1 cellular context compared by ENCODE assay signal in the genomic region with DNA sequence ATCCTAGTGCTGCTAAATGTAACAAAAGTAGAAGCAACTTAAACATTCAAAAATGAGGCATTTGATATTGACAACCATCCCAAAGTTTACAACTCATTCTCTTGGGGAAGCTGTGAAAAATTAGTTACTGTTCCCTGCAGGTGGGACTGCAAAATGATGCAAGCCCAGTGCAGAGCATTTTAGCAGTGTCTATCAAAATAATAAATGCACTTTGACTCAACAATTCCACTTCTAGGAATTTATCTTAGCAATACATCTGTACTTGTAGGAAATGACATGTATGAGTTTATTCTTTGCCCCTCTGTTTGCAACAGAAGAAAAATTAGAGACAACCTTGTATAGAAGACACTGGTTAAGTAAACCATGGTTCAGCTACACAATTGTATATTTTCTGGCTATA.
TF ChIP-seq lines count a peak whose summit lies in the region.

No MANE protein-coding gene starts in this region.

TF ChIP-seq in K562, 482 proteins besides CTCF, POLR2A, EP300 and RAD21 (continued from another document and continues in another):
- TF ChIP-seq PTTG1 (tag; IDR thresholded peaks at IDR 0.05; ENCODE audit: low read depth), result no peak
- TF ChIP-seq DPF2 (IDR thresholded peaks at IDR 0.05), result peak; percentile 57; the same call in 1 of the 2 replicates
- no peak for TF ChIP-seq ZNF589 (CRISPR knock-in tag; IDR thresholded peaks at IDR 0.05; ENCODE audit: low read depth)
- TF ChIP-seq ELF4 (CRISPR knock-in tag; IDR thresholded peaks at IDR 0.05), result no peak
- no peak for TF ChIP-seq SIN3B (IDR thresholded peaks at IDR 0.05; ENCODE audit: low read depth)
- TF ChIP-seq, protein P1, sequence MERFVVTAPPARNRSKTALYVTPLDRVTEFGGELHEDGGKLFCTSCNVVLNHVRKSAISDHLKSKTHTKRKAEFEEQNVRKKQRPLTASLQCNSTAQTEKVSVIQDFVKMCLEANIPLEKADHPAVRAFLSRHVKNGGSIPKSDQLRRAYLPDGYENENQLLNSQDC (CRISPR knock-in tag; IDR thresholded peaks at IDR 0.05), result no peak
- TF ChIP-seq, protein P2, sequence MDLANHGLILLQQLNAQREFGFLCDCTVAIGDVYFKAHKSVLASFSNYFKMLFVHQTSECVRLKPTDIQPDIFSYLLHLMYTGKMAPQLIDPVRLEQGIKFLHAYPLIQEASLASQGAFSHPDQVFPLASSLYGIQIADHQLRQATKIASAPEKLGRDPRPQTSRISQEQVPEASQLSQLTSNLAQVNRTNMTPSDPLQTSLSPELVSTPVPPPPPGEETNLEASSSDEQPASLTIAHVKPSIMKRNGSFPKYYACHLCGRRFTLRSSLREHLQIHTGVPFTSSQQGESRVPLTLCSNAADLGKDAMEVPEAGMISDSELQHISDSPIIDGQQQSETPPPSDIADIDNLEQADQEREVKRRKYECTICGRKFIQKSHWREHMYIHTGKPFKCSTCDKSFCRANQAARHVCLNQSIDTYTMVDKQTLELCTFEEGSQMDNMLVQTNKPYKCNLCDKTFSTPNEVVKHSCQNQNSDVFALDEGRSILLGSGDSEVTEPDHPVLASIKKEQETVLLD (IDR thresholded peaks at IDR 0.05), result no peak
- 0 out of 2 replicates have a peak, but pooled peaks have one; percentile 62 for TF ChIP-seq JUN (IDR thresholded peaks at IDR 0.05; ENCODE audit: borderline replicate concordance, low read depth, low read length)
- TF ChIP-seq JUN (CRISPR knock-in tag; IDR thresholded peaks at IDR 0.05; ENCODE audit: borderline replicate concordance), result no peak
- TF ChIP-seq, protein P3, sequence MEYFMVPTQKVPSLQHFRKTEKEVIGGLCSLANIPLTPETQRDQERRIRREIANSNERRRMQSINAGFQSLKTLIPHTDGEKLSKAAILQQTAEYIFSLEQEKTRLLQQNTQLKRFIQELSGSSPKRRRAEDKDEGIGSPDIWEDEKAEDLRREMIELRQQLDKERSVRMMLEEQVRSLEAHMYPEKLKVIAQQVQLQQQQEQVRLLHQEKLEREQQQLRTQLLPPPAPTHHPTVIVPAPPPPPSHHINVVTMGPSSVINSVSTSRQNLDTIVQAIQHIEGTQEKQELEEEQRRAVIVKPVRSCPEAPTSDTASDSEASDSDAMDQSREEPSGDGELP (CRISPR knock-in tag; IDR thresholded peaks at IDR 0.05; ENCODE audit: borderline replicate concordance), result no peak
- TF ChIP-seq, protein P4, sequence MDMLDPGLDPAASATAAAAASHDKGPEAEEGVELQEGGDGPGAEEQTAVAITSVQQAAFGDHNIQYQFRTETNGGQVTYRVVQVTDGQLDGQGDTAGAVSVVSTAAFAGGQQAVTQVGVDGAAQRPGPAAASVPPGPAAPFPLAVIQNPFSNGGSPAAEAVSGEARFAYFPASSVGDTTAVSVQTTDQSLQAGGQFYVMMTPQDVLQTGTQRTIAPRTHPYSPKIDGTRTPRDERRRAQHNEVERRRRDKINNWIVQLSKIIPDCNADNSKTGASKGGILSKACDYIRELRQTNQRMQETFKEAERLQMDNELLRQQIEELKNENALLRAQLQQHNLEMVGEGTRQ (CRISPR knock-in tag; IDR thresholded peaks at IDR 0.05), result no peak
- TF ChIP-seq, protein P5, sequence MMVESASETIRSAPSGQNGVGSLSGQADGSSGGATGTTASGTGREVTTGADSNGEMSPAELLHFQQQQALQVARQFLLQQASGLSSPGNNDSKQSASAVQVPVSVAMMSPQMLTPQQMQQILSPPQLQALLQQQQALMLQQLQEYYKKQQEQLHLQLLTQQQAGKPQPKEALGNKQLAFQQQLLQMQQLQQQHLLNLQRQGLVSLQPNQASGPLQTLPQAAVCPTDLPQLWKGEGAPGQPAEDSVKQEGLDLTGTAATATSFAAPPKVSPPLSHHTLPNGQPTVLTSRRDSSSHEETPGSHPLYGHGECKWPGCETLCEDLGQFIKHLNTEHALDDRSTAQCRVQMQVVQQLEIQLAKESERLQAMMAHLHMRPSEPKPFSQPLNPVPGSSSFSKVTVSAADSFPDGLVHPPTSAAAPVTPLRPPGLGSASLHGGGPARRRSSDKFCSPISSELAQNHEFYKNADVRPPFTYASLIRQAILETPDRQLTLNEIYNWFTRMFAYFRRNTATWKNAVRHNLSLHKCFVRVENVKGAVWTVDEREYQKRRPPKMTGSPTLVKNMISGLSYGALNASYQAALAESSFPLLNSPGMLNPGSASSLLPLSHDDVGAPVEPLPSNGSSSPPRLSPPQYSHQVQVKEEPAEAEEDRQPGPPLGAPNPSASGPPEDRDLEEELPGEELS (CRISPR knock-in tag; IDR thresholded peaks at IDR 0.05; ENCODE audit: borderline replicate concordance), result no peak
- TF ChIP-seq TAL1 (IDR thresholded peaks at IDR 0.05), result peak; percentile 45
- no peak for TF ChIP-seq SOX6 (IDR thresholded peaks at IDR 0.05)
- TF ChIP-seq, protein P6, sequence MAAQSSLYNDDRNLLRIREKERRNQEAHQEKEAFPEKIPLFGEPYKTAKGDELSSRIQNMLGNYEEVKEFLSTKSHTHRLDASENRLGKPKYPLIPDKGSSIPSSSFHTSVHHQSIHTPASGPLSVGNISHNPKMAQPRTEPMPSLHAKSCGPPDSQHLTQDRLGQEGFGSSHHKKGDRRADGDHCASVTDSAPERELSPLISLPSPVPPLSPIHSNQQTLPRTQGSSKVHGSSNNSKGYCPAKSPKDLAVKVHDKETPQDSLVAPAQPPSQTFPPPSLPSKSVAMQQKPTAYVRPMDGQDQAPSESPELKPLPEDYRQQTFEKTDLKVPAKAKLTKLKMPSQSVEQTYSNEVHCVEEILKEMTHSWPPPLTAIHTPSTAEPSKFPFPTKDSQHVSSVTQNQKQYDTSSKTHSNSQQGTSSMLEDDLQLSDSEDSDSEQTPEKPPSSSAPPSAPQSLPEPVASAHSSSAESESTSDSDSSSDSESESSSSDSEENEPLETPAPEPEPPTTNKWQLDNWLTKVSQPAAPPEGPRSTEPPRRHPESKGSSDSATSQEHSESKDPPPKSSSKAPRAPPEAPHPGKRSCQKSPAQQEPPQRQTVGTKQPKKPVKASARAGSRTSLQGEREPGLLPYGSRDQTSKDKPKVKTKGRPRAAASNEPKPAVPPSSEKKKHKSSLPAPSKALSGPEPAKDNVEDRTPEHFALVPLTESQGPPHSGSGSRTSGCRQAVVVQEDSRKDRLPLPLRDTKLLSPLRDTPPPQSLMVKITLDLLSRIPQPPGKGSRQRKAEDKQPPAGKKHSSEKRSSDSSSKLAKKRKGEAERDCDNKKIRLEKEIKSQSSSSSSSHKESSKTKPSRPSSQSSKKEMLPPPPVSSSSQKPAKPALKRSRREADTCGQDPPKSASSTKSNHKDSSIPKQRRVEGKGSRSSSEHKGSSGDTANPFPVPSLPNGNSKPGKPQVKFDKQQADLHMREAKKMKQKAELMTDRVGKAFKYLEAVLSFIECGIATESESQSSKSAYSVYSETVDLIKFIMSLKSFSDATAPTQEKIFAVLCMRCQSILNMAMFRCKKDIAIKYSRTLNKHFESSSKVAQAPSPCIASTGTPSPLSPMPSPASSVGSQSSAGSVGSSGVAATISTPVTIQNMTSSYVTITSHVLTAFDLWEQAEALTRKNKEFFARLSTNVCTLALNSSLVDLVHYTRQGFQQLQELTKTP (IDR thresholded peaks at IDR 0.05; ENCODE audit: low read depth in 1 of 2, partially characterized antibody in 2 of 2), result no peak
- TF ChIP-seq ZNF224 (CRISPR knock-in tag; IDR thresholded peaks at IDR 0.05), result no peak
- TF ChIP-seq, protein P7, sequence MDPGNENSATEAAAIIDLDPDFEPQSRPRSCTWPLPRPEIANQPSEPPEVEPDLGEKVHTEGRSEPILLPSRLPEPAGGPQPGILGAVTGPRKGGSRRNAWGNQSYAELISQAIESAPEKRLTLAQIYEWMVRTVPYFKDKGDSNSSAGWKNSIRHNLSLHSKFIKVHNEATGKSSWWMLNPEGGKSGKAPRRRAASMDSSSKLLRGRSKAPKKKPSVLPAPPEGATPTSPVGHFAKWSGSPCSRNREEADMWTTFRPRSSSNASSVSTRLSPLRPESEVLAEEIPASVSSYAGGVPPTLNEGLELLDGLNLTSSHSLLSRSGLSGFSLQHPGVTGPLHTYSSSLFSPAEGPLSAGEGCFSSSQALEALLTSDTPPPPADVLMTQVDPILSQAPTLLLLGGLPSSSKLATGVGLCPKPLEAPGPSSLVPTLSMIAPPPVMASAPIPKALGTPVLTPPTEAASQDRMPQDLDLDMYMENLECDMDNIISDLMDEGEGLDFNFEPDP (CRISPR knock-in tag; IDR thresholded peaks at IDR 0.05), result no peak
- TF ChIP-seq NFE2 (IDR thresholded peaks at IDR 0.05; ENCODE audit: low read depth), result no peak
- TF ChIP-seq, protein P8, sequence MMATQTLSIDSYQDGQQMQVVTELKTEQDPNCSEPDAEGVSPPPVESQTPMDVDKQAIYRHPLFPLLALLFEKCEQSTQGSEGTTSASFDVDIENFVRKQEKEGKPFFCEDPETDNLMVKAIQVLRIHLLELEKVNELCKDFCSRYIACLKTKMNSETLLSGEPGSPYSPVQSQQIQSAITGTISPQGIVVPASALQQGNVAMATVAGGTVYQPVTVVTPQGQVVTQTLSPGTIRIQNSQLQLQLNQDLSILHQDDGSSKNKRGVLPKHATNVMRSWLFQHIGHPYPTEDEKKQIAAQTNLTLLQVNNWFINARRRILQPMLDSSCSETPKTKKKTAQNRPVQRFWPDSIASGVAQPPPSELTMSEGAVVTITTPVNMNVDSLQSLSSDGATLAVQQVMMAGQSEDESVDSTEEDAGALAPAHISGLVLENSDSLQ (IDR thresholded peaks at IDR 0.05), result peak; percentile 92
- TF ChIP-seq MEIS2 (IDR thresholded peaks at IDR 0.05; ENCODE audit: partially characterized antibody), result peak; percentile 92
- TF ChIP-seq, protein P9, sequence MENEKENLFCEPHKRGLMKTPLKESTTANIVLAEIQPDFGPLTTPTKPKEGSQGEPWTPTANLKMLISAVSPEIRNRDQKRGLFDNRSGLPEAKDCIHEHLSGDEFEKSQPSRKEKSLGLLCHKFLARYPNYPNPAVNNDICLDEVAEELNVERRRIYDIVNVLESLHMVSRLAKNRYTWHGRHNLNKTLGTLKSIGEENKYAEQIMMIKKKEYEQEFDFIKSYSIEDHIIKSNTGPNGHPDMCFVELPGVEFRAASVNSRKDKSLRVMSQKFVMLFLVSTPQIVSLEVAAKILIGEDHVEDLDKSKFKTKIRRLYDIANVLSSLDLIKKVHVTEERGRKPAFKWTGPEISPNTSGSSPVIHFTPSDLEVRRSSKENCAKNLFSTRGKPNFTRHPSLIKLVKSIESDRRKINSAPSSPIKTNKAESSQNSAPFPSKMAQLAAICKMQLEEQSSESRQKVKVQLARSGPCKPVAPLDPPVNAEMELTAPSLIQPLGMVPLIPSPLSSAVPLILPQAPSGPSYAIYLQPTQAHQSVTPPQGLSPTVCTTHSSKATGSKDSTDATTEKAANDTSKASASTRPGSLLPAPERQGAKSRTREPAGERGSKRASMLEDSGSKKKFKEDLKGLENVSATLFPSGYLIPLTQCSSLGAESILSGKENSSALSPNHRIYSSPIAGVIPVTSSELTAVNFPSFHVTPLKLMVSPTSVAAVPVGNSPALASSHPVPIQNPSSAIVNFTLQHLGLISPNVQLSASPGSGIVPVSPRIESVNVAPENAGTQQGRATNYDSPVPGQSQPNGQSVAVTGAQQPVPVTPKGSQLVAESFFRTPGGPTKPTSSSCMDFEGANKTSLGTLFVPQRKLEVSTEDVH (IDR thresholded peaks at IDR 0.05; ENCODE audit: low read depth, partially characterized antibody), result no peak
- no peak for TF ChIP-seq POLR3G (IDR thresholded peaks at IDR 0.05; ENCODE audit: extremely low read depth, insufficient read length, insufficient replicate concordance)
- peak; percentile 39; the same call in 1 of the 2 replicates for TF ChIP-seq CBFA2T2 (conservative IDR thresholded peaks at IDR 0.05)
- no peak for TF ChIP-seq CBX2 (IDR thresholded peaks at IDR 0.05; ENCODE audit: insufficient read depth, low read length, poor library complexity, severe bottlenecking)
- no peak for TF ChIP-seq EZH2 (IDR thresholded peaks at IDR 0.05; ENCODE audit: borderline replicate concordance, low read depth, low read length)
- no peak for TF ChIP-seq NR2C2 (CRISPR knock-in tag; IDR thresholded peaks at IDR 0.05)
- no peak for TF ChIP-seq NR2C2 (tag; IDR thresholded peaks at IDR 0.05)
- TF ChIP-seq ZNF143 (CRISPR knock-in tag; IDR thresholded peaks at IDR 0.05), result no peak
- no peak for TF ChIP-seq ZBTB8A (IDR thresholded peaks at IDR 0.05; ENCODE audit: partially characterized antibody)
- TF ChIP-seq CREBBP (IDR thresholded peaks at IDR 0.05; ENCODE audit: low read depth, low read length), result no peak
- no peak for TF ChIP-seq CCAR2 (IDR thresholded peaks at IDR 0.05; ENCODE audit: low read depth, low read length)
- TF ChIP-seq RBM22 (IDR thresholded peaks at IDR 0.05; ENCODE audit: low read depth, low read length, poor library complexity, severe bottlenecking), result no peak
- no peak for TF ChIP-seq HIVEP1 (CRISPR knock-in tag; IDR thresholded peaks at IDR 0.05)
- TF ChIP-seq GTF2A2 (tag; IDR thresholded peaks at IDR 0.05), result no peak
- TF ChIP-seq FOS (IDR thresholded peaks at IDR 0.05; ENCODE audit: extremely low read depth, insufficient read length), result peak; percentile 21
- peak; percentile 81 for TF ChIP-seq ARID1B (IDR thresholded peaks at IDR 0.05)
- TF ChIP-seq, protein P10, sequence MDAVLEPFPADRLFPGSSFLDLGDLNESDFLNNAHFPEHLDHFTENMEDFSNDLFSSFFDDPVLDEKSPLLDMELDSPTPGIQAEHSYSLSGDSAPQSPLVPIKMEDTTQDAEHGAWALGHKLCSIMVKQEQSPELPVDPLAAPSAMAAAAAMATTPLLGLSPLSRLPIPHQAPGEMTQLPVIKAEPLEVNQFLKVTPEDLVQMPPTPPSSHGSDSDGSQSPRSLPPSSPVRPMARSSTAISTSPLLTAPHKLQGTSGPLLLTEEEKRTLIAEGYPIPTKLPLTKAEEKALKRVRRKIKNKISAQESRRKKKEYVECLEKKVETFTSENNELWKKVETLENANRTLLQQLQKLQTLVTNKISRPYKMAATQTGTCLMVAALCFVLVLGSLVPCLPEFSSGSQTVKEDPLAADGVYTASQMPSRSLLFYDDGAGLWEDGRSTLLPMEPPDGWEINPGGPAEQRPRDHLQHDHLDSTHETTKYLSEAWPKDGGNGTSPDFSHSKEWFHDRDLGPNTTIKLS (IDR thresholded peaks at IDR 0.05; ENCODE audit: borderline replicate concordance, low read depth), result no peak
- peak; percentile 34; the same call in 1 of the 2 replicates for TF ChIP-seq ATF7 (IDR thresholded peaks at IDR 0.05)
- no peak for TF ChIP-seq NRF1 (conservative IDR thresholded peaks at IDR 0.05 in 1 of 2, IDR thresholded peaks at IDR 0.05 in 1 of 2)
- TF ChIP-seq, protein P11, sequence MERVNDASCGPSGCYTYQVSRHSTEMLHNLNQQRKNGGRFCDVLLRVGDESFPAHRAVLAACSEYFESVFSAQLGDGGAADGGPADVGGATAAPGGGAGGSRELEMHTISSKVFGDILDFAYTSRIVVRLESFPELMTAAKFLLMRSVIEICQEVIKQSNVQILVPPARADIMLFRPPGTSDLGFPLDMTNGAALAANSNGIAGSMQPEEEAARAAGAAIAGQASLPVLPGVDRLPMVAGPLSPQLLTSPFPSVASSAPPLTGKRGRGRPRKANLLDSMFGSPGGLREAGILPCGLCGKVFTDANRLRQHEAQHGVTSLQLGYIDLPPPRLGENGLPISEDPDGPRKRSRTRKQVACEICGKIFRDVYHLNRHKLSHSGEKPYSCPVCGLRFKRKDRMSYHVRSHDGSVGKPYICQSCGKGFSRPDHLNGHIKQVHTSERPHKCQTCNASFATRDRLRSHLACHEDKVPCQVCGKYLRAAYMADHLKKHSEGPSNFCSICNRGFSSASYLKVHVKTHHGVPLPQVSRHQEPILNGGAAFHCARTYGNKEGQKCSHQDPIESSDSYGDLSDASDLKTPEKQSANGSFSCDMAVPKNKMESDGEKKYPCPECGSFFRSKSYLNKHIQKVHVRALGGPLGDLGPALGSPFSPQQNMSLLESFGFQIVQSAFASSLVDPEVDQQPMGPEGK (CRISPR knock-in tag; IDR thresholded peaks at IDR 0.05; ENCODE audit: borderline replicate concordance), result no peak
- no peak for TF ChIP-seq HNRNPK (IDR thresholded peaks at IDR 0.05; ENCODE audit: low read depth, low read length, poor library complexity, severe bottlenecking)
- no peak for TF ChIP-seq ZNF217 (CRISPR knock-in tag; IDR thresholded peaks at IDR 0.05)
- peak; percentile 37 for TF ChIP-seq CBFA2T3 (IDR thresholded peaks at IDR 0.05)
- TF ChIP-seq ZNF282 (CRISPR knock-in tag; IDR thresholded peaks at IDR 0.05), result no peak
- TF ChIP-seq PHF20 (IDR thresholded peaks at IDR 0.05; ENCODE audit: partially characterized antibody), result no peak
- no peak for TF ChIP-seq ZNF121 (CRISPR knock-in tag; conservative IDR thresholded peaks at IDR 0.05)
